Comparison of ENCODE assay signal across 9 cellular contexts in genomic region chr1:167661527-167662436, GRCh38. TPM values are rescaled to one million over a fixed set of nuclear protein-coding genes. Genes with fewer than 3 reads are reported as not detected.
DNase-seq lines count a peak whose midpoint lies in the region; ATAC-seq and TF ChIP-seq lines count a peak whose summit lies in the region.
"Had no signal": no experiment of that assay in that cellular context is flagged by ENCODE, and none has a peak within 500 bp of the region (broad histone marks: within the 10 kb centered on the region; RNA-seq: fewer than 3 reads in every experiment).

No MANE protein-coding gene starts in this region.

- no peak overlapping the region for H3K4me3 ChIP-seq in heart right ventricle
- H3K4me3 ChIP-seq in tibial artery: no peak overlapping the region

- H3K27ac ChIP-seq in heart right ventricle: peak overlapping the region; percentile 1 to 87 (median 70)
- peak overlapping the region; percentile 16 to 52 for H3K27ac ChIP-seq in tibial artery

- intact Hi-C loops in heart right ventricle (cut with DNase I): no loop called here
- intact Hi-C loops in tibial artery (cut with DNase I; ENCODE audit: low total_unique reads): no loop called here

- WGBS in heart right ventricle, 2 donors: 29% methylated on average over 3 of the region's 3 CpGs

- H3K9me3 Mint-ChIP-seq in activated T-cell treated with anti-CD3 and anti-CD28 coated beads, Interleukin-2, amount 50 U/mL, for 72 hours: no peaks in the 10 kb centered on the region
- H3K9me3 Mint-ChIP-seq in activated naive CD8-positive, alpha-beta T cell treated with anti-CD3 and anti-CD28 coated beads, Interleukin-2, amount 10 ng/mL, durations not matched to agents 7 days and 5 days: no peaks in the 10 kb centered on the region

- POLR2A ChIA-PET in activated naive CD8-positive, alpha-beta T cell treated with anti-CD3 and anti-CD28 coated beads, Interleukin-2, amount 10 ng/mL, durations not matched to agents 7 days and 5 days (lab: Charles Lee): no interaction called here

- H3K36me3 Mint-ChIP-seq in activated T-cell treated with anti-CD3 and anti-CD28 coated beads, Interleukin-2, amount 50 U/mL, for 72 hours (ENCODE audit: insufficient read depth in 2 of 2): peaks cover 0 to 11% of the 10 kb centered on the region in 2 donors
- peaks cover 37% of the 10 kb centered on the region for H3K36me3 Mint-ChIP-seq in activated naive CD8-positive, alpha-beta T cell treated with anti-CD3 and anti-CD28 coated beads, Interleukin-2, amount 10 ng/mL, durations not matched to agents 7 days and 5 days

- H3K27ac Mint-ChIP-seq in activated T-cell treated with anti-CD3 and anti-CD28 coated beads, Interleukin-2, amount 50 U/mL, for 72 hours: peak overlapping the region; percentile 48
- peak overlapping the region; percentile 5 for H3K27ac Mint-ChIP-seq in activated naive CD8-positive, alpha-beta T cell treated with anti-CD3 and anti-CD28 coated beads, Interleukin-2, amount 10 ng/mL, durations not matched to agents 7 days and 5 days

- H3K4me1 ChIP-seq in heart right ventricle (peaks cover 21 to 99% (median 91%) of the 10 kb centered on the region in 9 donors), tibial artery (peaks cover 8 to 63% (median 46%) of the 10 kb centered on the region in 4 donors)

- no peak for TF ChIP-seq CTCF in heart right ventricle (IDR thresholded peaks at IDR 0.05)
- no peak for TF ChIP-seq CTCF in tibial artery (IDR thresholded peaks at IDR 0.05)

- H3K9me3 ChIP-seq in heart right ventricle: no peaks in the 10 kb centered on the region
- H3K9me3 ChIP-seq in tibial artery: no peaks in the 10 kb centered on the region

- peaks cover 59% of the 10 kb centered on the region for H3K4me1 Mint-ChIP-seq in activated T-cell treated with anti-CD3 and anti-CD28 coated beads, Interleukin-2, amount 50 U/mL, for 72 hours (ENCODE audit: low read depth)
- H3K4me1 Mint-ChIP-seq in activated naive CD8-positive, alpha-beta T cell treated with anti-CD3 and anti-CD28 coated beads, Interleukin-2, amount 10 ng/mL, durations not matched to agents 7 days and 5 days: peaks cover 28% of the 10 kb centered on the region

- DNase-seq in activated T-cell treated with anti-CD3 and anti-CD28 coated beads, Interleukin-2, amount 50 U/mL, for 72 hours: no peak
- no peak for DNase-seq in activated T-cell treated with anti-CD3 and anti-CD28 coated beads, Interleukin-2, amount 50 U/mL, for 48 hours
- DNase-seq in activated naive CD8-positive, alpha-beta T cell treated with anti-CD3 and anti-CD28 coated beads, Interleukin-2, amount 10 ng/mL, durations not matched to agents 7 days and 5 days: no peak
- DNase-seq in heart right ventricle (no peak), tibial artery (no peak), NCI-H2196 (lab: John Stamatoyannopoulos, UW; ENCODE audit: unreplicated experiment) (no peak), COR-L47 (lab: John Stamatoyannopoulos, UW) (no peak), NCI-H345 (lab: John Stamatoyannopoulos, UW) (no peak)
- DNase-seq: NCI-H774 had no signal

- H3K27me3 Mint-ChIP-seq in activated T-cell treated with anti-CD3 and anti-CD28 coated beads, Interleukin-2, amount 50 U/mL, for 72 hours (ENCODE audit: low read depth): no peaks in the 10 kb centered on the region
- H3K27me3 Mint-ChIP-seq in activated naive CD8-positive, alpha-beta T cell treated with anti-CD3 and anti-CD28 coated beads, Interleukin-2, amount 10 ng/mL, durations not matched to agents 7 days and 5 days: no peaks in the 10 kb centered on the region

- H3K4me3 Mint-ChIP-seq in activated T-cell treated with anti-CD3 and anti-CD28 coated beads, Interleukin-2, amount 50 U/mL, for 72 hours: no peak overlapping the region
- no peak overlapping the region for H3K4me3 Mint-ChIP-seq in activated naive CD8-positive, alpha-beta T cell treated with anti-CD3 and anti-CD28 coated beads, Interleukin-2, amount 10 ng/mL, durations not matched to agents 7 days and 5 days

- peaks cover 0 to 17% (median 0%) of the 10 kb centered on the region in 9 donors for H3K36me3 ChIP-seq in heart right ventricle
- no peaks in the 10 kb centered on the region for H3K36me3 ChIP-seq in tibial artery

- H3K27me3 ChIP-seq in heart right ventricle (no peaks in the 10 kb centered on the region), tibial artery (no peaks in the 10 kb centered on the region)

- ATAC-seq in activated T-cell treated with anti-CD3 and anti-CD28 coated beads, Interleukin-2, amount 50 U/mL, for 72 hours (replicated peaks in 1 of 2): no peak
- ATAC-seq in activated naive CD8-positive, alpha-beta T cell treated with anti-CD3 and anti-CD28 coated beads, Interleukin-2, amount 10 ng/mL, durations not matched to agents 7 days and 5 days (ENCODE audit: low read depth): no peak
- ATAC-seq in heart right ventricle: peak in 7 of 8 donors; percentile 7 to 41 (median 18)

RNA-seq across cellular contexts. Expression of gene RCSD1, which starts 31.8 kb away (rescaled TPM):
- total RNA-seq in activated T-cell treated with anti-CD3 and anti-CD28 coated beads, Interleukin-2, amount 50 U/mL, for 72 hours: 10 to 100 TPM; 62.0 to 69.5 TPM
- total RNA-seq in activated naive CD8-positive, alpha-beta T cell treated with anti-CD3 and anti-CD28 coated beads, Interleukin-2, amount 10 ng/mL, durations not matched to agents 7 days and 5 days: 100 to 1,000 TPM; 131 to 133 TPM
- 10 to 100 TPM; 27.9 to 50.2 (median 39.7) TPM for total RNA-seq in heart right ventricle
- polyA plus RNA-seq in heart right ventricle: 10 to 100 TPM in 1 of 2 donors, 1 to 10 TPM in 1; 9.0 to 13.5 TPM

RNA-seq across cellular contexts. Expression of gene MPZL1, which starts 60.0 kb away (rescaled TPM):
- total RNA-seq in activated T-cell treated with anti-CD3 and anti-CD28 coated beads, Interleukin-2, amount 50 U/mL, for 72 hours: 10 to 100 TPM; 17.2 to 20.9 TPM
- total RNA-seq in activated naive CD8-positive, alpha-beta T cell treated with anti-CD3 and anti-CD28 coated beads, Interleukin-2, amount 10 ng/mL, durations not matched to agents 7 days and 5 days: 1 to 10 TPM; 8.5 to 9.3 TPM
- total RNA-seq in heart right ventricle: 10 to 100 TPM; 15.6 to 52.5 (median 25.2) TPM
- 10 to 100 TPM; 12.8 to 24.0 TPM for polyA plus RNA-seq in heart right ventricle

Comparison
In these comparisons a context has a peak if more than half of its experiments do, and no peak if none do; other contexts are left out.
1. ATAC-seq: peak in heart right ventricle (7 of 8); none in activated T-cell treated with anti-CD3 and anti-CD28 coated beads, Interleukin-2, amount 50 U/mL, for 72 hours (0 of 2) and activated naive CD8-positive, alpha-beta T cell treated with anti-CD3 and anti-CD28 coated beads, Interleukin-2, amount 10 ng/mL, durations not matched to agents 7 days and 5 days (single experiment).